Comparison of ENCODE assay signal across 18 cellular contexts in the genomic region with DNA sequence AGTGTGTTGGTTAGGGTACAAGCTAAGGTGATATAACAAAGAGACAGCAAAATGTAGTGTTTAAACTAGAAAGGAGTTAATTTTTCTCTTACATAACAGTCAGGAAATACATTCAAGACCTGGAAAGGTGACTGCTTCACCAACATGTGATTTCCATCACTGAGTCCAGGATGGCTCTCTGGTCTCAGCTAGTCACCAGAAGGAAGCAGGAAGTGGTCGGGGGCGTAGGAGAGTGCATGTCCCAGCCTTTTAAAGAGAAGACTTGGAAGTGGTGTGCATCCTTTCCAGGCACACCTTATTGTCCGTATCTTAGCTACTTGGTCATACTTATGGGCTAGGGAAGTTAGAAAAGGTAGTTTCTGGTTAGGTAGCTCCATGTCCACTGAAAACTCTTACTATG. TPM values are rescaled to one million over a fixed set of nuclear protein-coding genes. Genes with fewer than 3 reads are reported as not detected.
A peak's percentile ranks its signal among the peaks of the same experiment; 100 is the strongest.
DNase-seq lines count a peak whose midpoint lies in the region; FAIRE-seq and TF ChIP-seq lines count a peak whose summit lies in the region.
"Had no signal": no experiment of that assay in that cellular context is flagged by ENCODE, and none has a peak within 500 bp of the region (broad histone marks: within the 10 kb centered on the region; RNA-seq: fewer than 3 reads in every experiment).

No MANE protein-coding gene starts in this region.

- no peak overlapping the region for H3K14ac ChIP-seq in H1 (ENCODE audit: insufficient read length)

- intact Hi-C loops in Caco-2 (cut with micrococcal nuclease; ENCODE audit: unreplicated experiment), result no loop called here

- no peaks in the 10 kb centered on the region for H3K36me3 Mint-ChIP-seq in Caco-2 (ENCODE audit: insufficient read depth, unreplicated experiment)

- H3K23ac ChIP-seq in H1 (ENCODE audit: insufficient read length), result no peak overlapping the region

- H3K9me3 ChIP-seq in Caco-2 (no peaks in the 10 kb centered on the region), MM.1S (replicated peaks; ENCODE audit: insufficient read depth, low read length) (no peaks in the 10 kb centered on the region), H1 (ENCODE audit: insufficient read depth in 2 of 2, low read depth in 1 of 2, low read length in 1 of 2) (no peaks in the 10 kb centered on the region), neuron (ENCODE audit: low read length) (no peaks in the 10 kb centered on the region), WERI-Rb-1 (ENCODE audit: severe bottlenecking) (no peaks in the 10 kb centered on the region)

- H3K36me3 ChIP-seq in Caco-2 (ENCODE audit: control insufficient read depth, insufficient read depth, low read length), result no peaks in the 10 kb centered on the region
- H3K36me3 ChIP-seq in MM.1S (replicated peaks; ENCODE audit: insufficient read depth, low read length), result no peaks in the 10 kb centered on the region
- H3K36me3 ChIP-seq in H1 (ENCODE audit: control insufficient read depth in 2 of 4, insufficient read depth in 4 of 4, low read length in 3 of 4), result no peaks in the 10 kb centered on the region
- no peaks in the 10 kb centered on the region for H3K36me3 ChIP-seq in neuron (ENCODE audit: insufficient read depth, low read length)
- no peaks in the 10 kb centered on the region for H3K36me3 ChIP-seq in WERI-Rb-1

- no peak for TF ChIP-seq POLR2A in H1 (IDR thresholded peaks at IDR 0.05; ENCODE audit: control extremely low read depth in 1 of 2, low read depth in 2 of 2, low read length in 2 of 2)

- peaks cover 10% of the 10 kb centered on the region for H3K9me3 Mint-ChIP-seq in Caco-2 (ENCODE audit: unreplicated experiment)
- H3K9me3 Mint-ChIP-seq: HFFc6 had no signal

- H3K4me1 ChIP-seq in Caco-2, result peaks cover 26% of the 10 kb centered on the region
- peaks cover 15% of the 10 kb centered on the region; the same call in 1 of the 2 replicates for H3K4me1 ChIP-seq in MM.1S (ENCODE audit: low read length)
- H3K4me1 ChIP-seq in H1 (replicated peaks in 1 of 4; ENCODE audit: control insufficient read depth in 3 of 4, insufficient read depth in 4 of 4, low read length in 3 of 4), result peaks cover 3 to 6% (median 5%) of the 10 kb centered on the region in 4 experiments; a peak in 4 of 7 replicates
- peaks cover 13% of the 10 kb centered on the region for H3K4me1 ChIP-seq in neuron (ENCODE audit: insufficient read depth, low read length)

- no peak overlapping the region for H3K9ac ChIP-seq in MM.1S (ENCODE audit: low read length)
- no peak overlapping the region for H3K9ac ChIP-seq in H1 (replicated peaks in 1 of 4; ENCODE audit: extremely low read depth in 1 of 4, low read depth in 3 of 4, low read length in 3 of 4)

- no peak overlapping the region for H3K4me3 Mint-ChIP-seq in Caco-2 (ENCODE audit: unreplicated experiment)
- H3K4me3 Mint-ChIP-seq: HFFc6 had no signal

- H3K23me2 ChIP-seq in H1 (ENCODE audit: low read depth, low read length), result no peaks in the 10 kb centered on the region

- TF ChIP-seq RAD21 in H1 (IDR thresholded peaks at IDR 0.05 in 1 of 2, conservative IDR thresholded peaks at IDR 0.05 in 1 of 2; ENCODE audit: low read depth in 2 of 2, low read length in 2 of 2), result no peak

- H3K27ac ChIP-seq in MM.1S (ENCODE audit: low read length), result no peak overlapping the region
- H3K27ac ChIP-seq in H1 (ENCODE audit: low read depth, low read length), result no peak overlapping the region
- no peak overlapping the region for H3K27ac ChIP-seq in WERI-Rb-1
- H3K27ac ChIP-seq: SK-N-MC had no signal

- no peak overlapping the region for H4K91ac ChIP-seq in H1 (replicated peaks; ENCODE audit: insufficient read length, low read length)

- H3K27ac Mint-ChIP-seq in Caco-2 (ENCODE audit: unreplicated experiment), result peak overlapping the region; percentile 34
- H3K27ac Mint-ChIP-seq: HFFc6 had no signal

- no peak overlapping the region for H2BK15ac ChIP-seq in H1 (ENCODE audit: low read length)

- H3K4ac ChIP-seq in H1 (replicated peaks; ENCODE audit: insufficient read length, low read depth, low read length), result no peak overlapping the region

- H3K4me3 ChIP-seq in Caco-2 (ENCODE audit: low read depth, low read length) (no peak overlapping the region), MM.1S (ENCODE audit: low read length) (no peak overlapping the region), H1 (ENCODE audit: extremely low read depth in 1 of 4, insufficient read depth in 2 of 4, low read depth in 3 of 4, low read length in 4 of 4) (no peak overlapping the region), neuron (ENCODE audit: low read length) (no peak overlapping the region), WERI-Rb-1 (ENCODE audit: low read depth, low read length) (no peak overlapping the region)
- H3K4me3 ChIP-seq: SK-N-MC had no signal

- no peaks in the 10 kb centered on the region for H3K27me3 ChIP-seq in Caco-2 (replicated peaks; ENCODE audit: control insufficient read depth, insufficient read depth, low read length)
- no peaks in the 10 kb centered on the region for H3K27me3 ChIP-seq in MM.1S (replicated peaks; ENCODE audit: insufficient read depth, low read length)
- H3K27me3 ChIP-seq in H1 (replicated peaks in 1 of 4; ENCODE audit: control insufficient read depth in 3 of 4, extremely low read depth in 1 of 4, insufficient read depth in 3 of 4, low read length in 3 of 4), result no peaks in the 10 kb centered on the region
- no peaks in the 10 kb centered on the region for H3K27me3 ChIP-seq in neuron (ENCODE audit: insufficient read depth, low read length)
- H3K27me3 ChIP-seq in WERI-Rb-1 (ENCODE audit: insufficient read depth, low read depth, severe bottlenecking), result no peaks in the 10 kb centered on the region

- no peaks in the 10 kb centered on the region for H3K79me1 ChIP-seq in H1 (ENCODE audit: low read depth, low read length)

- H2BK120ac ChIP-seq in H1 (replicated peaks; ENCODE audit: low read depth, low read length), result no peak overlapping the region

- H3K27me3 Mint-ChIP-seq in Caco-2 (ENCODE audit: insufficient read depth, unreplicated experiment), result no peaks in the 10 kb centered on the region

- CTCF ChIA-PET in Caco-2 (lab: Charles Lee) (interaction anchor here (1.0 kb wide), 1 partner anchor 9 kb away, joined by 3 read pairs; no protein-coding TSS in a partner anchor), H1 (lab: Charles Lee; ENCODE audit: partially characterized antibody) (interaction anchor here (0.9 to 1.9 kb wide), 6 partner anchors 9 to 52 kb away, joined by 3 to 6 read pairs (median 5); partner anchors contain the start of gene UBE2Q2)

- H3K56ac ChIP-seq in H1 (replicated peaks; ENCODE audit: insufficient read length, low read depth, low read length), result no peak overlapping the region

- H3K79me2 ChIP-seq in MM.1S (ENCODE audit: low read length) (no peaks in the 10 kb centered on the region), H1 (ENCODE audit: control insufficient read depth in 1 of 2, insufficient read depth in 2 of 2, low read length in 2 of 2) (no peaks in the 10 kb centered on the region)

- H2AFZ ChIP-seq in MM.1S (ENCODE audit: low read length), result peak overlapping the region; percentile 28; the same call in 1 of the 2 replicates
- no peak overlapping the region for H2AFZ ChIP-seq in H1 (ENCODE audit: low read length)
- peak overlapping the region; percentile 46 for H2AFZ ChIP-seq in neuron (ENCODE audit: low read depth, low read length)

- WGBS in H1 (ENCODE audit: extremely low coverage in 1 of 2, insufficient coverage in 1 of 2, insufficient read length in 1 of 2, insufficient replicate concordance in 2 of 2, low coverage in 1 of 2, low lambda C conversion rate in 2 of 2, missing lambda C conversion rate in 1 of 2), 2 experiments, result 88% methylated on average over 3 of the region's 3 CpGs; no CpG with 5 or more reads in 1 of the 2 experiments

- no peak overlapping the region for H2BK5ac ChIP-seq in H1 (ENCODE audit: low read depth, low read length)

- peak overlapping the region; percentile 9 for H4K5ac ChIP-seq in H1 (ENCODE audit: insufficient read length, low read depth, low read length)

- POLR2A ChIA-PET in Caco-2 (lab: Charles Lee), result interaction anchor here (0.7 kb wide), 2 partner anchors 8 to 110 kb away, joined by 3 to 4 read pairs; no protein-coding TSS in a partner anchor
- POLR2A ChIA-PET in H1 (lab: Charles Lee; ENCODE audit: partially characterized antibody), result interaction anchor here (0.6 to 3.3 kb wide), 3 partner anchors 10 to 239 kb away, joined by 3 to 17 read pairs (median 3); partner anchors contain the start of gene UBE2Q2

- TF ChIP-seq CTCF in Caco-2 (IDR thresholded peaks at IDR 0.05; ENCODE audit: insufficient read depth in 1 of 2, low read depth in 1 of 2, low read length in 1 of 2, severe bottlenecking in 1 of 2, unreplicated experiment in 1 of 2), result no peak
- no peak for TF ChIP-seq CTCF in MM.1S (IDR thresholded peaks at IDR 0.05; ENCODE audit: low read length)
- TF ChIP-seq CTCF in H1 (IDR thresholded peaks at IDR 0.05; ENCODE audit: control extremely low read depth in 1 of 3, insufficient read depth in 1 of 3, low read depth in 1 of 3, low read length in 3 of 3), result no peak
- no peak for TF ChIP-seq CTCF in WERI-Rb-1 (IDR thresholded peaks at IDR 0.05; ENCODE audit: low read depth, low read length)

- no peak overlapping the region for H3K4me2 ChIP-seq in MM.1S (ENCODE audit: low read depth, low read length)
- no peak overlapping the region for H3K4me2 ChIP-seq in H1 (ENCODE audit: insufficient read depth in 1 of 2, low read depth in 2 of 2, low read length in 2 of 2)

- no peak overlapping the region for H2AK5ac ChIP-seq in H1 (ENCODE audit: low read depth, low read length)

- H2BK12ac ChIP-seq in H1 (ENCODE audit: low read depth, low read length), result no peak overlapping the region

- H4K20me1 ChIP-seq in MM.1S (ENCODE audit: insufficient read depth, low read length) (no peaks in the 10 kb centered on the region), H1 (replicated peaks in 1 of 2; ENCODE audit: control insufficient read depth in 1 of 2, insufficient read depth in 2 of 2, low read length in 2 of 2) (no peaks in the 10 kb centered on the region)

- no peak overlapping the region for H4K8ac ChIP-seq in H1 (ENCODE audit: extremely low read depth, insufficient read depth, low read length)

- no peak overlapping the region for H3K18ac ChIP-seq in H1 (ENCODE audit: extremely low read depth, low read length)

- no peaks in the 10 kb centered on the region for H3K9me2 ChIP-seq in MM.1S (replicated peaks; ENCODE audit: insufficient read depth, low read length)

- no peak for TF ChIP-seq EP300 in H1 (IDR thresholded peaks at IDR 0.05; ENCODE audit: borderline replicate concordance in 1 of 2, low read depth in 2 of 2, low read length in 2 of 2)

- no peaks in the 10 kb centered on the region for H3F3A ChIP-seq in MM.1S (ENCODE audit: insufficient read depth, low read length)

- FAIRE-seq in H1 (lab: Jason Lieb, UNC) (no peak), RCC 7860 (lab: Jason Lieb, UNC) (no peak)

- BruUV-seq in Caco-2 (replicated peaks; lab: Mats Ljungman, UMichigan), result no TSS peak

- DNase-seq in Caco-2 (no peak), MM.1S (no peak), H1 (ENCODE audit: low read depth in 1 of 2, low spot score in 2 of 2) (no peak), WERI-Rb-1 (no peak), mucosa of gallbladder (ENCODE audit: low spot score) (no peak), RCC 7860 (ENCODE audit: low spot score) (no peak)
- DNase-seq: DMS 273 treated with DMSO at 0.1 percent for 48 hours; DND-41; H7; HFFc6; Karpas-422; NCI-H1105 treated with DMSO at 0.1 percent for 48 hours; NCI-H1694; NCI-H748 treated with DMSO at 0.1 percent for 48 hours; NK-92 treated with Interleukin-12 subunit alpha and Interleukin-12 subunit beta, amount 100 ng/mL, for 24 hours; Right ventricle myocardium superior had no signal

- no peak overlapping the region for H2BK20ac ChIP-seq in H1 (ENCODE audit: low read length)

- peaks cover 24% of the 10 kb centered on the region for H3K4me1 Mint-ChIP-seq in Caco-2 (ENCODE audit: low read depth, unreplicated experiment)

RNA-seq across cellular contexts. Expression of gene UBE2Q2, which starts 11.1 kb away (rescaled TPM):
- total RNA-seq in Caco-2 (2022) (40.5 and 41.9 TPM in 2 replicates), mucosa of gallbladder (33.7 TPM)
- total RNA-seq in H1 (2021; fragmentation: NEBNext Ultra II Directional; extraction: Animal tissue kit (Norgen Biotek cat#: 25700)), result 22.4 and 22.7 TPM in 2 replicates
- 6.5 and 10.1 TPM in 2 replicates for polyA plus RNA-seq in H1 (2011; rRNA removed)
- 12.3 TPM for polyA plus RNA-seq in H1 (2011; cell fraction: cytosol; rRNA removed)
- 13.9 TPM for polyA plus RNA-seq in H1 (2011; cell fraction: nucleus; rRNA removed)
- 9.2 to 14.6 TPM (median 10.4 TPM) in 4 replicates for polyA plus RNA-seq in H1 (2012, experiment 1 of 2)
- polyA plus RNA-seq in H1 (2012, experiment 2 of 2), result 1.3 TPM
- 12.7 TPM for polyA plus RNA-seq in H1 (2013, experiment 1 of 2)
- 13.4 TPM for polyA plus RNA-seq in H1 (2013, experiment 2 of 2)
- polyA minus RNA-seq in H1 (2011; rRNA and poly(A)+ RNA removed), result 8.8 and 9.4 TPM in 2 replicates
- 9.2 TPM for polyA minus RNA-seq in H1 (2011; cell fraction: cytosol; rRNA and poly(A)+ RNA removed)
- polyA minus RNA-seq in H1 (2011; cell fraction: nucleus; rRNA and poly(A)+ RNA removed), result 30.1 TPM
